ENCODE assay signal across 10 cellular contexts in genomic region chr11:66857927-66858185, GRCh38. TPM values are rescaled to one million over a fixed set of nuclear protein-coding genes. Genes with fewer than 3 reads are reported as not detected.
DNase-seq lines count a peak whose midpoint lies in the region; ATAC-seq and TF ChIP-seq lines count a peak whose summit lies in the region.
"Had no signal": no experiment of that assay in that cellular context is flagged by ENCODE, and none has a peak within 500 bp of the region (broad histone marks: within the 10 kb centered on the region; RNA-seq: fewer than 3 reads in every experiment).

No MANE protein-coding gene starts in this region.

- H3K9me3 Mint-ChIP-seq in CD4-positive, alpha-beta memory T cell: peaks cover 0 to 4% (median 0%) of the 10 kb centered on the region in 8 donors
- no peaks in the 10 kb centered on the region for H3K9me3 Mint-ChIP-seq in brain
- no peaks in the 10 kb centered on the region for H3K9me3 Mint-ChIP-seq in natural killer cell treated with Interleukin-12 subunit alpha and Interleukin-12 subunit beta and Interleukin-15 and Interleukin-18, amount 100 ng/mL, for 72 hours

- POLR2A ChIA-PET in CD4-positive, alpha-beta memory T cell (lab: Charles Lee; ENCODE audit: partially characterized antibody): interaction anchor here (0.8 kb wide), 1 partner anchor 15 kb away, joined by 6 read pairs; no protein-coding TSS in a partner anchor

- no peaks in the 10 kb centered on the region for H3K36me3 ChIP-seq in CD4-positive, alpha-beta memory T cell (ENCODE audit: insufficient read depth, low read length)
- H3K36me3 ChIP-seq in psoas muscle (ENCODE audit: insufficient read depth in 1 of 2, low read depth in 1 of 2): peaks cover 0 to 19% of the 10 kb centered on the region in 2 donors

- 96 to 98% (median 97%) methylated on average over 18 to 19 of the region's 19 CpGs for WGBS in psoas muscle, 3 donors

- CTCF ChIA-PET in CD4-positive, alpha-beta memory T cell (lab: Charles Lee; ENCODE audit: partially characterized antibody): no interaction called here

- intact Hi-C loops in CD4-positive, alpha-beta memory T cell (cut with micrococcal nuclease): no loop called here
- intact Hi-C loops in psoas muscle (cut with DNase I): no loop called here

- peak overlapping the region; percentile 24 to 83 (median 58) for H3K4me3 Mint-ChIP-seq in CD4-positive, alpha-beta memory T cell
- peak overlapping the region; percentile 54 to 82 (median 78) for H3K4me3 Mint-ChIP-seq in brain
- H3K4me3 Mint-ChIP-seq in natural killer cell treated with Interleukin-12 subunit alpha and Interleukin-12 subunit beta and Interleukin-15 and Interleukin-18, amount 100 ng/mL, for 72 hours: peak overlapping the region; percentile 75

- H3K27me3 Mint-ChIP-seq in CD4-positive, alpha-beta memory T cell: no peaks in the 10 kb centered on the region
- no peaks in the 10 kb centered on the region for H3K27me3 Mint-ChIP-seq in brain
- H3K27me3 Mint-ChIP-seq in natural killer cell treated with Interleukin-12 subunit alpha and Interleukin-12 subunit beta and Interleukin-15 and Interleukin-18, amount 100 ng/mL, for 72 hours: no peaks in the 10 kb centered on the region

- DNase-seq in CD4-positive, alpha-beta memory T cell: no peak
- DNase-seq in Jurkat, Clone E6-1 (ENCODE audit: low read depth, low spot score): no peak
- no peak for DNase-seq in natural killer cell treated with Interleukin-12 subunit alpha and Interleukin-12 subunit beta and Interleukin-15 and Interleukin-18, amount 100 ng/mL, for 72 hours (ENCODE audit: low spot score)
- DNase-seq in NCI-H187 (lab: John Stamatoyannopoulos, UW): no peak
- DNase-seq in psoas muscle: no peak
- DNase-seq: activated CD8-positive, alpha-beta memory T cell treated with anti-CD3 and anti-CD28 coated beads, Interleukin-2, amount 50 U/mL, for 48 hours had no signal

- H3K4me3 ChIP-seq in CD4-positive, alpha-beta memory T cell (ENCODE audit: low read length in 2 of 2): no peak overlapping the region
- peak overlapping the region; percentile 73 for H3K4me3 ChIP-seq in Jurkat, Clone E6-1 (ENCODE audit: low read length)
- H3K4me3 ChIP-seq in psoas muscle: no peak overlapping the region
- H3K4me3 ChIP-seq: lung had no signal

- H3K27me3 ChIP-seq in CD4-positive, alpha-beta memory T cell (ENCODE audit: insufficient read depth, low read length): no peaks in the 10 kb centered on the region
- H3K27me3 ChIP-seq in psoas muscle (ENCODE audit: insufficient read depth in 3 of 3, low read length in 2 of 3): no peaks in the 10 kb centered on the region

- ATAC-seq in natural killer cell treated with Interleukin-12 subunit alpha and Interleukin-12 subunit beta and Interleukin-15 and Interleukin-18, amount 100 ng/mL, for 72 hours: no peak
- ATAC-seq in GM19324 (IDR thresholded peaks at IDR 0.05; ENCODE audit: low FRiP score, unreplicated experiment) (no peak), GM21526 (IDR thresholded peaks at IDR 0.05; ENCODE audit: low FRiP score, unreplicated experiment) (no peak), psoas muscle (no peak)

- H3K4me1 ChIP-seq in CD4-positive, alpha-beta memory T cell (ENCODE audit: insufficient read depth, low read length): peaks cover 6% of the 10 kb centered on the region
- H3K4me1 ChIP-seq in psoas muscle: peaks cover 3% of the 10 kb centered on the region

- TF ChIP-seq CTCF in brain (conservative IDR thresholded peaks at IDR 0.05) (no peak), psoas muscle (IDR thresholded peaks at IDR 0.05) (no peak)

- no peaks in the 10 kb centered on the region for H3K36me3 Mint-ChIP-seq in CD4-positive, alpha-beta memory T cell
- no peaks in the 10 kb centered on the region for H3K36me3 Mint-ChIP-seq in brain
- no peaks in the 10 kb centered on the region for H3K36me3 Mint-ChIP-seq in natural killer cell treated with Interleukin-12 subunit alpha and Interleukin-12 subunit beta and Interleukin-15 and Interleukin-18, amount 100 ng/mL, for 72 hours

- H3K27ac Mint-ChIP-seq in CD4-positive, alpha-beta memory T cell: no peak overlapping the region
- H3K27ac Mint-ChIP-seq in brain: peak overlapping the region in 3 of 5 experiments; percentile 17 to 90 (median 62)
- H3K27ac Mint-ChIP-seq in natural killer cell treated with Interleukin-12 subunit alpha and Interleukin-12 subunit beta and Interleukin-15 and Interleukin-18, amount 100 ng/mL, for 72 hours: no peak overlapping the region

- no peaks in the 10 kb centered on the region for H3K9me3 ChIP-seq in CD4-positive, alpha-beta memory T cell (ENCODE audit: control insufficient read depth in 1 of 2, low read length in 2 of 2)
- no peaks in the 10 kb centered on the region for H3K9me3 ChIP-seq in psoas muscle

- no peak overlapping the region for H3K27ac ChIP-seq in CD4-positive, alpha-beta memory T cell (ENCODE audit: low read depth, low read length)
- H3K27ac ChIP-seq in psoas muscle: no peak overlapping the region

- H3K4me1 Mint-ChIP-seq in CD4-positive, alpha-beta memory T cell: peaks cover 2 to 24% (median 10%) of the 10 kb centered on the region in 4 donors
- H3K4me1 Mint-ChIP-seq in brain: peaks cover 14% of the 10 kb centered on the region
- peaks cover 0 to 3% of the 10 kb centered on the region in 2 donors for H3K4me1 Mint-ChIP-seq in natural killer cell treated with Interleukin-12 subunit alpha and Interleukin-12 subunit beta and Interleukin-15 and Interleukin-18, amount 100 ng/mL, for 72 hours (ENCODE audit: low read depth in 2 of 2)

RNA-seq across cellular contexts. Expression of gene LRFN4, which starts 1.0 kb away (rescaled TPM):
- total RNA-seq in CD4-positive, alpha-beta memory T cell: 1 to 10 TPM; 5.1 to 5.3 TPM
- 1 to 10 TPM in 1 of 2 donors, under 1 TPM in 1; 0.42 to 2.9 TPM for polyA plus RNA-seq in CD4-positive, alpha-beta memory T cell
- 28.2 TPM for polyA plus RNA-seq in Jurkat, Clone E6-1 (2012; ENCODE audit: insufficient read depth, insufficient read length)
- polyA plus RNA-seq in brain (ENCODE audit: insufficient read depth, low read depth, low replicate concordance) (34.4 TPM), psoas muscle (10 to 100 TPM in 2 of 3 donors, 1 to 10 TPM in 1; 8.5 to 16.6 (median 15.3) TPM)
- total RNA-seq in natural killer cell treated with Interleukin-12 subunit alpha and Interleukin-12 subunit beta and Interleukin-15 and Interleukin-18, amount 100 ng/mL, for 72 hours: 1 to 10 TPM; 1.4 to 7.9 TPM
- total RNA-seq in psoas muscle: 10 to 100 TPM in 3 of 4 donors, 1 to 10 TPM in 1; 7.4 to 11.8 (median 10.7) TPM

RNA-seq across cellular contexts. Expression of gene RCE1, which starts 14.6 kb away (rescaled TPM):
- 10 to 100 TPM; 30.0 to 34.5 TPM for total RNA-seq in CD4-positive, alpha-beta memory T cell
- polyA plus RNA-seq in CD4-positive, alpha-beta memory T cell: 10 to 100 TPM; 23.3 to 31.3 TPM
- 35.1 TPM for polyA plus RNA-seq in Jurkat, Clone E6-1 (2012; ENCODE audit: insufficient read depth, insufficient read length)
- polyA plus RNA-seq in brain (ENCODE audit: insufficient read depth, low read depth, low replicate concordance) (24.2 TPM), psoas muscle (10 to 100 TPM in 1 of 3 donors, 1 to 10 TPM in 2; 4.2 to 13.2 (median 5.1) TPM)
- total RNA-seq in natural killer cell treated with Interleukin-12 subunit alpha and Interleukin-12 subunit beta and Interleukin-15 and Interleukin-18, amount 100 ng/mL, for 72 hours: 10 to 100 TPM; 26.8 to 37.9 TPM
- 1 to 10 TPM; 3.1 to 5.0 (median 4.3) TPM for total RNA-seq in psoas muscle

Comparison
In these comparisons a context has a peak if more than half of its experiments do, and no peak if none do; other contexts are left out.
1. H3K27ac Mint-ChIP-seq: peak in brain (3 of 5); none in CD4-positive, alpha-beta memory T cell (0 of 7) and natural killer cell treated with Interleukin-12 subunit alpha and Interleukin-12 subunit beta and Interleukin-15 and Interleukin-18, amount 100 ng/mL, for 72 hours (0 of 2).
2. RNA of gene RCE1, which starts 14.6 kb away (total RNA-seq): 26.8 to 37.9 TPM in natural killer cell treated with Interleukin-12 subunit alpha and Interleukin-12 subunit beta and Interleukin-15 and Interleukin-18, amount 100 ng/mL, for 72 hours and 30.0 to 34.5 TPM in CD4-positive, alpha-beta memory T cell; 3.1 to 5.0 TPM in psoas muscle; every median in the first group is over 4 times any median in the second.
3. Peak in every context shown above with its lines, with median percentiles within 50 percentile points of each other: H3K4me3 Mint-ChIP-seq.